13 cellular contexts compared by ENCODE assay signal in the genomic region with DNA sequence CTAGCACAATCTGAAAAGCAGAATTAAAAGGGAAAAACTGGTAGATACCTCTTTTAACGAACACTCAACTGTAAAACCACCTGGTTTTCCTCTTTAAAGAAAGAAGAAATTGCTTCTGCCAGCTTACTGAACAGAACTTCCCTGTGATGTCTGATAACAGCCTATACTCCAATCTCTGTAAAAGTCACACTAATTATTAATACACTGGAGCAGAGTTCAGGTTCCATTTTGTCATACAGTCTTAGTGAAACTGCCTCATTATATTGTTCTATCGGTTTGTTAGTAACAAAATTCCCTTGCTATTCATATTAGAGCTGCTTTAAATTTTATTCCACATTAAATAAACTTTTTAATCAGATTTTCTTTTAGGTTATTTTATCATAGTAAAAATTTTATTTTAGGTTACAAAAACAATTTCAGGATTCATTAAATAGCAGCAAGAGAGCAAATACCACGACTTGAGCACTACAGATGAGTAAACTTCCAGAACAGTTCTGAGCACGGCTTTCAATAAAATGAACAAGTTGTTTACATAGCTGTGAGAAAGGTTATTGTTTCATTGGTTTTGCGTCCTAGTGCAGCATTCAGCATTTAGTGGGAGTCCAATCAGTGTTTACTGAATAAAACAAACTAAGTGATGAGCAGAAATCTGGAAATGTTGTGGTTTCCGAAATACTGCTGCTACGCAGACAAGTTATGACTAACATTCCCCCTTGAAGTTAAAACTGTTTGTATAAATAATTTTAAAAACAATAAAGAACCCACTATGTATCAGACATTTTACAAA.
A peak's percentile ranks its signal among the peaks of the same experiment; 100 is the strongest.
DNase-seq lines count a peak whose midpoint lies in the region; TF ChIP-seq lines count a peak whose summit lies in the region.
"Had no signal": no experiment of that assay in that cellular context is flagged by ENCODE, and none has a peak within 500 bp of the region (broad histone marks: within the 10 kb centered on the region; RNA-seq: fewer than 3 reads in every experiment).

No MANE protein-coding gene starts in this region.

- no peaks in the 10 kb centered on the region for H3K36me3 Mint-ChIP-seq in nephron (ENCODE audit: low read depth)

- no peaks in the 10 kb centered on the region for H3K9me3 Mint-ChIP-seq in nephron
- H3K9me3 Mint-ChIP-seq: CD4-positive, alpha-beta T cell had no signal

- H3K4me3 Mint-ChIP-seq in nephron, result no peak overlapping the region
- H3K4me3 Mint-ChIP-seq: CD4-positive, alpha-beta T cell; central memory CD8-positive, alpha-beta T cell had no signal

- H3K27ac ChIP-seq in 22Rv1, result peak overlapping the region; percentile 37
- peak overlapping the region; percentile 59 to 64 for H3K27ac ChIP-seq in coronary artery

- H3K27ac Mint-ChIP-seq in nephron, result peak overlapping the region; percentile 91 to 100 (median 94)

- H3K27me3 Mint-ChIP-seq in nephron (ENCODE audit: low read depth), result no peaks in the 10 kb centered on the region
- H3K27me3 Mint-ChIP-seq: CD4-positive, alpha-beta T cell; central memory CD8-positive, alpha-beta T cell had no signal

- TF ChIP-seq CTCF in 22Rv1 (IDR thresholded peaks at IDR 0.05), result no peak
- no peak for TF ChIP-seq CTCF in LNCaP clone FGC (IDR thresholded peaks at IDR 0.05; ENCODE audit: control insufficient read depth, extremely low read depth, insufficient read depth)
- no peak for TF ChIP-seq CTCF in coronary artery (IDR thresholded peaks at IDR 0.05)
- TF ChIP-seq CTCF in nephron (IDR thresholded peaks at IDR 0.05; ENCODE audit: unreplicated experiment in 3 of 3), result no peak

- peaks cover 37% of the 10 kb centered on the region for H3K4me1 Mint-ChIP-seq in nephron

- peak overlapping the region; percentile 8; the same call in 1 of the 2 replicates for H3K4me3 ChIP-seq in LNCaP clone FGC (ENCODE audit: low read depth, low read length)
- H3K4me3 ChIP-seq in coronary artery, result no peak overlapping the region

- DNase-seq in LNCaP clone FGC (ENCODE audit: low read depth) (peak; percentile 60), coronary artery (ENCODE audit: low spot score) (no peak), NCI-H446 treated with DMSO at 0.1 percent for 48 hours (lab: John Stamatoyannopoulos, UW) (no peak), NCI-H774 (lab: John Stamatoyannopoulos, UW) (no peak), HuH-7.5 (ENCODE audit: low spot score) (no peak), NCI-H1694 (lab: John Stamatoyannopoulos, UW) (no peak)
- DNase-seq: activated CD4-positive, alpha-beta T cell treated with anti-CD3 and anti-CD28 coated beads, Interleukin-2, amount 50 U/mL, for 1 hour; CD4-positive, alpha-beta T cell; SHP77 treated with DMSO at 0.1 percent for 48 hours; stimulated activated CD4-positive, alpha-beta T cell treated with anti-CD3 and anti-CD28 coated beads, Interleukin-4, amount 100 ng/mL, for 4 hours had no signal
